ENCODE assay signal across 11 cellular contexts in the genomic region with DNA sequence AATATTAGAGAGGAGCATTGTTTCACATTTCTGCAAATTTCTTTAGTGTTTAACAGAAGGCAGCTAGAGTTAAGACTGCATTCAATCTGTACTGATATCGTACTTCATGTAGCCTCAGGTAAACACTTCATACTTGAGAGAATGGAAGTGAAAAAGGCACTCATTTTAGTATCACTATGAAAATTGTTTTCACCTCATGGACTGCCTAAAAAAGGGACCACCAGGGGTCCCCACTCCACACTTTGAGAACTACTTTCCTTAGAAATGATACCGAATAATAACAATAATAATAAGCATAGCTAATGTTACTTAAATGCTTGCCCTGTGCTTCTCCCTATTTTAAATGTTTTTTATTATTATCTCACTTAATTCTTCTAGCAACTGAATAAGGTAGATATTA.
A peak's percentile ranks its signal among the peaks of the same experiment; 100 is the strongest.
DNase-seq lines count a peak whose midpoint lies in the region; ATAC-seq and TF ChIP-seq lines count a peak whose summit lies in the region.
"Had no signal": no experiment of that assay in that cellular context is flagged by ENCODE, and none has a peak within 500 bp of the region (broad histone marks: within the 10 kb centered on the region; RNA-seq: fewer than 3 reads in every experiment).

No MANE protein-coding gene starts in this region.

- peaks cover 10% of the 10 kb centered on the region; the same call in 1 of the 2 replicates for H3K4me1 Mint-ChIP-seq in WTC11

- no peak overlapping the region for H3K27ac Mint-ChIP-seq in WTC11
- H3K27ac Mint-ChIP-seq: CD8-positive, alpha-beta T cell had no signal

- no peaks in the 10 kb centered on the region for H3K27me3 Mint-ChIP-seq in WTC11 (ENCODE audit: low read depth)

- H3K9me3 ChIP-seq in A673 (ENCODE audit: low read depth, low read length, poor library complexity, severe bottlenecking): no peaks in the 10 kb centered on the region

- intact Hi-C loops in A673 (cut with micrococcal nuclease; ENCODE audit: unreplicated experiment): loop anchor here (1.0 to 5.0 kb wide), 4 partner anchors 80 to 484 kb away; no protein-coding TSS in a partner anchor

- H3K4me1 ChIP-seq in A673 (ENCODE audit: insufficient read depth, low read length, poor library complexity, severe bottlenecking): peaks cover 7% of the 10 kb centered on the region

- H3K9me3 Mint-ChIP-seq in WTC11: no peaks in the 10 kb centered on the region
- H3K9me3 Mint-ChIP-seq: CD8-positive, alpha-beta T cell had no signal

- CTCF ChIA-PET in A673 (lab: Charles Lee) (interaction anchor here (0.5 to 1.3 kb wide), 5 partner anchors 76 to 504 kb away, joined by 3 to 15 read pairs (median 3); no protein-coding TSS in a partner anchor), WTC11 (lab: Charles Lee) (interaction anchor here (1.3 to 1.9 kb wide), 2 partner anchors 80 to 87 kb away, joined by 7 to 11 read pairs; no protein-coding TSS in a partner anchor)

- peak; percentile 82 for TF ChIP-seq CTCF in A673 (conservative IDR thresholded peaks at IDR 0.05; ENCODE audit: low read depth, low read length)
- peak; percentile 57 for TF ChIP-seq CTCF in HFF-Myc (IDR thresholded peaks at IDR 0.05; ENCODE audit: low read depth, low read length, missing control alignments)
- TF ChIP-seq CTCF in WTC11 (IDR thresholded peaks at IDR 0.05): peak; percentile 33; the same call in 1 of the 2 replicates
- peak; percentile 47 for TF ChIP-seq CTCF in kidney epithelial cell (IDR thresholded peaks at IDR 0.05; ENCODE audit: insufficient read depth, low read length, poor library complexity, severe bottlenecking)

- H3K27ac ChIP-seq in A673 (ENCODE audit: low read depth, low read length, poor library complexity, severe bottlenecking): no peak overlapping the region

- no TSS peak for BruUV-seq in A673 (replicated peaks; lab: Mats Ljungman, UMichigan)

- ATAC-seq in WTC11: no peak
- no peak for ATAC-seq in HG03342 (IDR thresholded peaks at IDR 0.05; ENCODE audit: unreplicated experiment)
- no peak for ATAC-seq in GM19023 (IDR thresholded peaks at IDR 0.05; ENCODE audit: unreplicated experiment)
- ATAC-seq: CD8-positive, alpha-beta T cell had no signal

- H3K27me3 ChIP-seq in A673 (replicated peaks; ENCODE audit: insufficient read depth, low read depth, low read length, poor library complexity) (no peaks in the 10 kb centered on the region), kidney epithelial cell (ENCODE audit: control insufficient read depth, insufficient read depth, low read length) (no peaks in the 10 kb centered on the region)

- H3K4me3 ChIP-seq in A673 (ENCODE audit: low read depth, low read length, poor library complexity, severe bottlenecking) (no peak overlapping the region), HFF-Myc (replicated peaks; ENCODE audit: low read depth, low read length) (no peak overlapping the region), kidney epithelial cell (ENCODE audit: low read depth, low read length) (no peak overlapping the region)

- DNase-seq in A673 (ENCODE audit: low spot score): peak; percentile 70
- DNase-seq in HFF-Myc (ENCODE audit: extremely low read depth, low read depth): no peak
- DNase-seq in WTC11 (ENCODE audit: low spot score): no peak
- no peak for DNase-seq in kidney epithelial cell (ENCODE audit: low read depth)
- no peak for DNase-seq in NCI-H1694 treated with DMSO at 0.1 percent for 48 hours (lab: John Stamatoyannopoulos, UW)
- no peak for DNase-seq in NCI-H748 (lab: John Stamatoyannopoulos, UW; ENCODE audit: unreplicated experiment)
- DNase-seq: activated CD4-positive, alpha-beta T cell treated with anti-CD3 and anti-CD28 coated beads for 4 hours; CD8-positive, alpha-beta T cell; NCI-H526 had no signal

- H3K36me3 ChIP-seq in A673 (ENCODE audit: insufficient read depth, low read length, poor library complexity, severe bottlenecking) (no peaks in the 10 kb centered on the region), kidney epithelial cell (ENCODE audit: control insufficient read depth, insufficient read depth, low read length) (no peaks in the 10 kb centered on the region)

- no peak overlapping the region for H3K4me3 Mint-ChIP-seq in WTC11
- H3K4me3 Mint-ChIP-seq: CD8-positive, alpha-beta T cell had no signal

- H3K36me3 Mint-ChIP-seq in WTC11: no peaks in the 10 kb centered on the region
- H3K36me3 Mint-ChIP-seq: CD8-positive, alpha-beta T cell had no signal

- POLR2A ChIA-PET in A673 (lab: Charles Lee; ENCODE audit: low non-redundant PET): interaction anchor here (0.6 kb wide), 1 partner anchor 687 kb away, joined by 3 read pairs; no protein-coding TSS in a partner anchor
- POLR2A ChIA-PET in WTC11 (lab: Charles Lee): no interaction called here

TF ChIP-seq in WTC11, 78 proteins besides CTCF, POLR2A, EP300 and RAD21 (continues in another document):
- TF ChIP-seq, protein P1, sequence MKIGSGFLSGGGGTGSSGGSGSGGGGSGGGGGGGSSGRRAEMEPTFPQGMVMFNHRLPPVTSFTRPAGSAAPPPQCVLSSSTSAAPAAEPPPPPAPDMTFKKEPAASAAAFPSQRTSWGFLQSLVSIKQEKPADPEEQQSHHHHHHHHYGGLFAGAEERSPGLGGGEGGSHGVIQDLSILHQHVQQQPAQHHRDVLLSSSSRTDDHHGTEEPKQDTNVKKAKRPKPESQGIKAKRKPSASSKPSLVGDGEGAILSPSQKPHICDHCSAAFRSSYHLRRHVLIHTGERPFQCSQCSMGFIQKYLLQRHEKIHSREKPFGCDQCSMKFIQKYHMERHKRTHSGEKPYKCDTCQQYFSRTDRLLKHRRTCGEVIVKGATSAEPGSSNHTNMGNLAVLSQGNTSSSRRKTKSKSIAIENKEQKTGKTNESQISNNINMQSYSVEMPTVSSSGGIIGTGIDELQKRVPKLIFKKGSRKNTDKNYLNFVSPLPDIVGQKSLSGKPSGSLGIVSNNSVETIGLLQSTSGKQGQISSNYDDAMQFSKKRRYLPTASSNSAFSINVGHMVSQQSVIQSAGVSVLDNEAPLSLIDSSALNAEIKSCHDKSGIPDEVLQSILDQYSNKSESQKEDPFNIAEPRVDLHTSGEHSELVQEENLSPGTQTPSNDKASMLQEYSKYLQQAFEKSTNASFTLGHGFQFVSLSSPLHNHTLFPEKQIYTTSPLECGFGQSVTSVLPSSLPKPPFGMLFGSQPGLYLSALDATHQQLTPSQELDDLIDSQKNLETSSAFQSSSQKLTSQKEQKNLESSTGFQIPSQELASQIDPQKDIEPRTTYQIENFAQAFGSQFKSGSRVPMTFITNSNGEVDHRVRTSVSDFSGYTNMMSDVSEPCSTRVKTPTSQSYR (CRISPR knock-in tag; IDR thresholded peaks at IDR 0.05): no peak
- TF ChIP-seq ZNF423 (CRISPR knock-in tag; IDR thresholded peaks at IDR 0.05) (no peak), ZNF416 (CRISPR knock-in tag; IDR thresholded peaks at IDR 0.05) (no peak), ZNF512 (CRISPR knock-in tag; IDR thresholded peaks at IDR 0.05; ENCODE audit: borderline replicate concordance) (no peak), NR2C2 (CRISPR knock-in tag; IDR thresholded peaks at IDR 0.05) (no peak), FOXK1 (CRISPR knock-in tag; IDR thresholded peaks at IDR 0.05) (no peak), GABPB1 (CRISPR knock-in tag; IDR thresholded peaks at IDR 0.05) (no peak)
- TF ChIP-seq, protein P2, sequence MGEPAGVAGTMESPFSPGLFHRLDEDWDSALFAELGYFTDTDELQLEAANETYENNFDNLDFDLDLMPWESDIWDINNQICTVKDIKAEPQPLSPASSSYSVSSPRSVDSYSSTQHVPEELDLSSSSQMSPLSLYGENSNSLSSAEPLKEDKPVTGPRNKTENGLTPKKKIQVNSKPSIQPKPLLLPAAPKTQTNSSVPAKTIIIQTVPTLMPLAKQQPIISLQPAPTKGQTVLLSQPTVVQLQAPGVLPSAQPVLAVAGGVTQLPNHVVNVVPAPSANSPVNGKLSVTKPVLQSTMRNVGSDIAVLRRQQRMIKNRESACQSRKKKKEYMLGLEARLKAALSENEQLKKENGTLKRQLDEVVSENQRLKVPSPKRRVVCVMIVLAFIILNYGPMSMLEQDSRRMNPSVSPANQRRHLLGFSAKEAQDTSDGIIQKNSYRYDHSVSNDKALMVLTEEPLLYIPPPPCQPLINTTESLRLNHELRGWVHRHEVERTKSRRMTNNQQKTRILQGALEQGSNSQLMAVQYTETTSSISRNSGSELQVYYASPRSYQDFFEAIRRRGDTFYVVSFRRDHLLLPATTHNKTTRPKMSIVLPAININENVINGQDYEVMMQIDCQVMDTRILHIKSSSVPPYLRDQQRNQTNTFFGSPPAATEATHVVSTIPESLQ (CRISPR knock-in tag; IDR thresholded peaks at IDR 0.05): no peak
- TF ChIP-seq, protein P3, sequence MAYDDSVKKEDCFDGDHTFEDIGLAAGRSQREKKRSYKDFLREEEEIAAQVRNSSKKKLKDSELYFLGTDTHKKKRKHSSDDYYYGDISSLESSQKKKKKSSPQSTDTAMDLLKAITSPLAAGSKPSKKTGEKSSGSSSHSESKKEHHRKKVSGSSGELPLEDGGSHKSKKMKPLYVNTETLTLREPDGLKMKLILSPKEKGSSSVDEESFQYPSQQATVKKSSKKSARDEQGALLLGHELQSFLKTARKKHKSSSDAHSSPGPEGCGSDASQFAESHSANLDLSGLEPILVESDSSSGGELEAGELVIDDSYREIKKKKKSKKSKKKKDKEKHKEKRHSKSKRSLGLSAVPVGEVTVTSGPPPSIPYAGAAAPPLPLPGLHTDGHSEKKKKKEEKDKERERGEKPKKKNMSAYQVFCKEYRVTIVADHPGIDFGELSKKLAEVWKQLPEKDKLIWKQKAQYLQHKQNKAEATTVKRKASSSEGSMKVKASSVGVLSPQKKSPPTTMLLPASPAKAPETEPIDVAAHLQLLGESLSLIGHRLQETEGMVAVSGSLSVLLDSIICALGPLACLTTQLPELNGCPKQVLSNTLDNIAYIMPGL (CRISPR knock-in tag; IDR thresholded peaks at IDR 0.05): no peak
- TF ChIP-seq, protein P4, sequence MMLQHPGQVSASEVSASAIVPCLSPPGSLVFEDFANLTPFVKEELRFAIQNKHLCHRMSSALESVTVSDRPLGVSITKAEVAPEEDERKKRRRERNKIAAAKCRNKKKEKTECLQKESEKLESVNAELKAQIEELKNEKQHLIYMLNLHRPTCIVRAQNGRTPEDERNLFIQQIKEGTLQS (CRISPR knock-in tag; conservative IDR thresholded peaks at IDR 0.05): no peak
